ENCODE assay signal across 8 cellular contexts in genomic region chr2:19346983-19347618, GRCh38. TPM values are rescaled to one million over a fixed set of nuclear protein-coding genes. Genes with fewer than 3 reads are reported as not detected.
DNase-seq lines count a peak whose midpoint lies in the region; ATAC-seq and TF ChIP-seq lines count a peak whose summit lies in the region.

No MANE protein-coding gene starts in this region.

- peaks cover 0 to 4% of the 10 kb centered on the region in 2 donors for H3K4me1 ChIP-seq in breast epithelium

- peaks cover 0 to 7% (median 2%) of the 10 kb centered on the region in 7 donors for H3K9me3 Mint-ChIP-seq in naive B cell

- TF ChIP-seq POLR2A in breast epithelium (IDR thresholded peaks at IDR 0.05) = no peak

- H3K36me3 Mint-ChIP-seq in naive B cell = peaks cover 0 to 2% of the 10 kb centered on the region in 2 donors

- H3K4me3 Mint-ChIP-seq in naive B cell = peak overlapping the region; percentile 92 to 99 (median 98)

- intact Hi-C loops in breast epithelium (cut with DNase I; ENCODE audit: low total_unique reads) = no loop called here

- peak overlapping the region; percentile 97 to 100 (median 99) for H3K27ac Mint-ChIP-seq in naive B cell

- H3K27me3 Mint-ChIP-seq in naive B cell = peaks cover 26 to 39% (median 27%) of the 10 kb centered on the region in 3 donors

- ATAC-seq in GM19455 (IDR thresholded peaks at IDR 0.05; ENCODE audit: unreplicated experiment) (peak; percentile 4), HG03571 (IDR thresholded peaks at IDR 0.05; ENCODE audit: unreplicated experiment) (peak; percentile 4), naive B cell (ENCODE audit: low read depth in 2 of 2) (peak; percentile 14 to 15)

- no peaks in the 10 kb centered on the region for H3K9me3 ChIP-seq in breast epithelium

- POLR2A ChIA-PET in BJ (lab: Charles Lee) = interaction anchor here (0.7 kb wide), 2 partner anchors 14 to 1369 kb away, joined by 3 read pairs; no protein-coding TSS in a partner anchor

- no peak for DNase-seq in BJ (ENCODE audit: low read depth)
- no peak for DNase-seq in breast epithelium (ENCODE audit: low spot score in 2 of 2)
- DNase-seq in naive B cell = no peak
- DNase-seq in DMS 273 treated with DMSO at 0.1 percent for 48 hours (lab: John Stamatoyannopoulos, UW) = no peak
- no peak for DNase-seq in effector CD4-positive, alpha-beta T cell
- no peak for DNase-seq in EL

- TF ChIP-seq CTCF in BJ (IDR thresholded peaks at IDR 0.05; ENCODE audit: insufficient read depth, low read depth, low read length) = no peak
- TF ChIP-seq CTCF in breast epithelium (IDR thresholded peaks at IDR 0.05) = no peak

- peaks cover 6% of the 10 kb centered on the region for H3K36me3 ChIP-seq in BJ (ENCODE audit: control insufficient read depth, insufficient read depth, low read length)
- H3K36me3 ChIP-seq in breast epithelium = no peaks in the 10 kb centered on the region

- peaks cover 18 to 45% (median 31%) of the 10 kb centered on the region in 3 donors for H3K4me1 Mint-ChIP-seq in naive B cell

- H3K27ac ChIP-seq in breast epithelium = peak overlapping the region; percentile 87 to 96

- H3K27me3 ChIP-seq in BJ (ENCODE audit: control insufficient read depth, insufficient read depth, low read length) = no peaks in the 10 kb centered on the region
- H3K27me3 ChIP-seq in breast epithelium = no peaks in the 10 kb centered on the region

- H3K4me3 ChIP-seq in BJ (ENCODE audit: low read depth, low read length) = peak overlapping the region; percentile 75
- H3K4me3 ChIP-seq in breast epithelium = peak overlapping the region; percentile 59 to 78 (median 67)

- CTCF ChIA-PET in BJ (lab: Yijun Ruan, JAX) = interaction anchor here (0.6 to 1.3 kb wide), 2 partner anchors 10 to 492 kb away, joined by 3 read pairs; no protein-coding TSS in a partner anchor

RNA-seq across cellular contexts. Expression of gene OSR1, which starts 11.3 kb away (rescaled TPM):
- polyA plus RNA-seq in BJ (2011; rRNA removed) (4.3 and 6.7 TPM in 2 replicates), naive B cell (ENCODE audit: low read depth in 6 of 6) (not detected)
- 2.6 TPM in 2 replicates for polyA minus RNA-seq in BJ (2011; rRNA and poly(A)+ RNA removed)
- total RNA-seq in breast epithelium = 10 to 100 TPM; 18.7 to 40.0 (median 34.1) TPM
